ENCODE assay signal across 18 cellular contexts in the genomic region with DNA sequence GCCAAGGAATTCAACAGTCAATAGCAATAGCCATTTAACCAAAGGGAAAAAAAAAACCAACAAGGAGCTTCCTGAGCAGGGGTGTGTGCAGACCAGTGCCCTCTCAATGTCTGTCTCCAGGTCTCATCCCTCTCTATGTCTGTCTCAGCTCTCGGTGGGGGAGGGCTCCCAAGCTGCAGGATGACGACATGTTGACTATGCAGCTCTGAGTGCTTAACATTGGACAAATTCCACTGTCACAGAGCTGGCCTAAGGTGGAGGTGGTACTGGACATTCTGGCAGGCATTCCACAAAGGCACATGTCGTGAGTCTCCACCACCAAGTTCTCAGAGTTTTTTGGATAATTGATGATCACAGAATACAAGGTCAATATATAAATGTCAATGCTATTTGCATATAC. TPM values are rescaled to one million over a fixed set of nuclear protein-coding genes. Genes with fewer than 3 reads are reported as not detected.
DNase-seq lines count a peak whose midpoint lies in the region; ATAC-seq and TF ChIP-seq lines count a peak whose summit lies in the region.
"Had no signal": no experiment of that assay in that cellular context is flagged by ENCODE, and none has a peak within 500 bp of the region (broad histone marks: within the 10 kb centered on the region; RNA-seq: fewer than 3 reads in every experiment).

No MANE protein-coding gene starts in this region.

- ATAC-seq in HG03520 (IDR thresholded peaks at IDR 0.05; ENCODE audit: unreplicated experiment), result no peak
- no peak for ATAC-seq in GM21717 (IDR thresholded peaks at IDR 0.05; ENCODE audit: unreplicated experiment)
- ATAC-seq: activated CD8-positive, alpha-beta T cell treated with anti-CD3 and anti-CD28 coated beads, Interleukin-2, amount 10 ng/mL, durations not matched to agents 7 days and 5 days had no signal

- H2BK15ac ChIP-seq in mesendoderm (replicated peaks; ENCODE audit: low read depth), result no peak overlapping the region

- no peak overlapping the region for H3K23ac ChIP-seq in mesendoderm (ENCODE audit: low read length)

- no peak overlapping the region for H2AK5ac ChIP-seq in mesendoderm (ENCODE audit: low read length)

- H3K79me1 ChIP-seq in mesendoderm (ENCODE audit: low read length), result peaks cover 2% of the 10 kb centered on the region

- in situ Hi-C loops in brain microvascular endothelial cell (cut with HindIII; ENCODE audit: low pct_ligation_motif_present, low sequenced_read_pairs), result no loop called here

- no peak overlapping the region for H4K5ac ChIP-seq in mesendoderm (ENCODE audit: low read length)

- H3K27me3 ChIP-seq in brain microvascular endothelial cell (replicated peaks) (no peaks in the 10 kb centered on the region), mesendoderm (ENCODE audit: insufficient read depth, low read length, poor library complexity) (no peaks in the 10 kb centered on the region)
- H3K27me3 ChIP-seq: uterus had no signal

- no peak overlapping the region for H3K56ac ChIP-seq in mesendoderm (ENCODE audit: low read length)

- DNase-seq in AG10803 (ENCODE audit: low read depth) (peak; percentile 9), HS-27A (ENCODE audit: low read depth) (peak; percentile 23), brain microvascular endothelial cell (peak; percentile 46), mesendoderm (peak; percentile 8), 8988T (no peak), cerebellar nuclear complex (lab: John Stamatoyannopoulos, UW) (no peak)
- DNase-seq: activated CD8-positive, alpha-beta T cell treated with anti-CD3 and anti-CD28 coated beads, Interleukin-2, amount 10 ng/mL, durations not matched to agents 7 days and 5 days; COR-L47; KBM-7; naive B cell; NCI-H1092 treated with DMSO at 0.1 percent for 48 hours; NCI-H774; T-helper 1 cell; uterus had no signal

- H3K4me3 ChIP-seq in AG10803 (ENCODE audit: low read length) (no peak overlapping the region), brain microvascular endothelial cell (ENCODE audit: low read depth, low read length) (no peak overlapping the region), mesendoderm (ENCODE audit: low read length) (no peak overlapping the region)
- H3K4me3 ChIP-seq: lung, uterus had no signal

- no peak overlapping the region for H3K4me2 ChIP-seq in mesendoderm (ENCODE audit: low read length)

- H3K79me2 ChIP-seq in mesendoderm (ENCODE audit: control insufficient read depth, insufficient read depth, low read length), result peaks cover 4% of the 10 kb centered on the region

- TF ChIP-seq CTCF in AG10803 (conservative IDR thresholded peaks at IDR 0.05; ENCODE audit: low read length), result no peak
- no peak for TF ChIP-seq CTCF in brain microvascular endothelial cell (IDR thresholded peaks at IDR 0.05; ENCODE audit: low read depth, low read length, missing control alignments)

- H2BK120ac ChIP-seq in mesendoderm (ENCODE audit: low read depth, low read length), result no peak overlapping the region

- no peak overlapping the region for H4K8ac ChIP-seq in mesendoderm (ENCODE audit: low read depth, low read length)

- H3K36me3 ChIP-seq in brain microvascular endothelial cell (replicated peaks) (peaks cover 2% of the 10 kb centered on the region), mesendoderm (ENCODE audit: control insufficient read depth, insufficient read depth, low read length) (no peaks in the 10 kb centered on the region)
- H3K36me3 ChIP-seq: uterus had no signal

- H3K9ac ChIP-seq in mesendoderm (ENCODE audit: low read length), result no peak overlapping the region

- H2BK5ac ChIP-seq in mesendoderm (ENCODE audit: low read length), result no peak overlapping the region

- no peak overlapping the region for H3K18ac ChIP-seq in mesendoderm (ENCODE audit: low read length)

- H3K27ac ChIP-seq in brain microvascular endothelial cell (no peak overlapping the region), mesendoderm (ENCODE audit: low read depth, low read length) (no peak overlapping the region)
- H3K27ac ChIP-seq: uterus, VCaP had no signal

- no peak overlapping the region for H3K4ac ChIP-seq in mesendoderm (ENCODE audit: low read depth, low read length)

- no peaks in the 10 kb centered on the region for H3K4me1 ChIP-seq in mesendoderm (ENCODE audit: control insufficient read depth, low read depth, low read length)
- H3K4me1 ChIP-seq: uterus had no signal

- no CpG with 5 or more reads among the region's 3 CpGs for WGBS in mesendoderm (ENCODE audit: extremely low coverage, insufficient coverage, low lambda C conversion rate)

RNA-seq across cellular contexts. Expression of gene CAPN7, which starts 2.0 kb away (rescaled TPM):
- polyA plus RNA-seq in mesendoderm (2013, experiment 1 of 2), result 8.2 TPM
- polyA plus RNA-seq in mesendoderm (2013, experiment 2 of 2), result 8.5 TPM

Comparison
In these comparisons a context has a peak if more than half of its experiments do, and no peak if none do; other contexts are left out.
1. DNase-seq: peak in AG10803 (single experiment), HS-27A (single experiment), brain microvascular endothelial cell (single experiment) and mesendoderm (single experiment); none in 8988T (single experiment) and cerebellar nuclear complex (0 of 2).